ENCODE assay signal across 1 cellular context in the genomic region with DNA sequence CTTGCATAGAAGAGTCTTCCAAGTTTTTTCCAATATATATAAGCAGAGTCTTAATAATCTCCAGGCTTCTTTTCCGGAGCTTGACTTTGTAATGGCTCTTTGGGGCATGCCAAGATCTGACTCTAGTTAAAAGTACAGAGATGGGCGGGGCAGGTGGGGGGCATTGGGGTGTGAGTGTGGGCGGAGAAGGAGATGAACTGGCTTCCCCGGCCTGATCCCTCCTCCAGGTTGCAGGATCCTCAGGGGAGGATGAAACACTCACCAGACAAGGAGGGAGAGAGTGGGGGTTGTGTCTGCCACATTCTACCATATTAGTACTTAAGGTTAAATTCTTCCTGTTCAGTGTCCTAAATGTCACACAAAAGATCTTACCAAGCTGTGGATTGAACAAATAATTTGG.
TF ChIP-seq lines count a peak whose summit lies in the region.

No MANE protein-coding gene starts in this region.

TF ChIP-seq in HCT116, 20 proteins besides CTCF, POLR2A, EP300 and RAD21 (continued from another document):
- TF ChIP-seq, protein P1, sequence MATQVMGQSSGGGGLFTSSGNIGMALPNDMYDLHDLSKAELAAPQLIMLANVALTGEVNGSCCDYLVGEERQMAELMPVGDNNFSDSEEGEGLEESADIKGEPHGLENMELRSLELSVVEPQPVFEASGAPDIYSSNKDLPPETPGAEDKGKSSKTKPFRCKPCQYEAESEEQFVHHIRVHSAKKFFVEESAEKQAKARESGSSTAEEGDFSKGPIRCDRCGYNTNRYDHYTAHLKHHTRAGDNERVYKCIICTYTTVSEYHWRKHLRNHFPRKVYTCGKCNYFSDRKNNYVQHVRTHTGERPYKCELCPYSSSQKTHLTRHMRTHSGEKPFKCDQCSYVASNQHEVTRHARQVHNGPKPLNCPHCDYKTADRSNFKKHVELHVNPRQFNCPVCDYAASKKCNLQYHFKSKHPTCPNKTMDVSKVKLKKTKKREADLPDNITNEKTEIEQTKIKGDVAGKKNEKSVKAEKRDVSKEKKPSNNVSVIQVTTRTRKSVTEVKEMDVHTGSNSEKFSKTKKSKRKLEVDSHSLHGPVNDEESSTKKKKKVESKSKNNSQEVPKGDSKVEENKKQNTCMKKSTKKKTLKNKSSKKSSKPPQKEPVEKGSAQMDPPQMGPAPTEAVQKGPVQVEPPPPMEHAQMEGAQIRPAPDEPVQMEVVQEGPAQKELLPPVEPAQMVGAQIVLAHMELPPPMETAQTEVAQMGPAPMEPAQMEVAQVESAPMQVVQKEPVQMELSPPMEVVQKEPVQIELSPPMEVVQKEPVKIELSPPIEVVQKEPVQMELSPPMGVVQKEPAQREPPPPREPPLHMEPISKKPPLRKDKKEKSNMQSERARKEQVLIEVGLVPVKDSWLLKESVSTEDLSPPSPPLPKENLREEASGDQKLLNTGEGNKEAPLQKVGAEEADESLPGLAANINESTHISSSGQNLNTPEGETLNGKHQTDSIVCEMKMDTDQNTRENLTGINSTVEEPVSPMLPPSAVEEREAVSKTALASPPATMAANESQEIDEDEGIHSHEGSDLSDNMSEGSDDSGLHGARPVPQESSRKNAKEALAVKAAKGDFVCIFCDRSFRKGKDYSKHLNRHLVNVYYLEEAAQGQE (IDR thresholded peaks at IDR 0.05; ENCODE audit: low read depth), result no peak
- TF ChIP-seq POLR2AphosphoS5 (IDR thresholded peaks at IDR 0.05; ENCODE audit: low read depth, low read length) (no peak), ELF1 (IDR thresholded peaks at IDR 0.05; ENCODE audit: borderline replicate concordance, low read depth) (no peak)
